Comparison of ENCODE assay signal across 8 cellular contexts in the genomic region with DNA sequence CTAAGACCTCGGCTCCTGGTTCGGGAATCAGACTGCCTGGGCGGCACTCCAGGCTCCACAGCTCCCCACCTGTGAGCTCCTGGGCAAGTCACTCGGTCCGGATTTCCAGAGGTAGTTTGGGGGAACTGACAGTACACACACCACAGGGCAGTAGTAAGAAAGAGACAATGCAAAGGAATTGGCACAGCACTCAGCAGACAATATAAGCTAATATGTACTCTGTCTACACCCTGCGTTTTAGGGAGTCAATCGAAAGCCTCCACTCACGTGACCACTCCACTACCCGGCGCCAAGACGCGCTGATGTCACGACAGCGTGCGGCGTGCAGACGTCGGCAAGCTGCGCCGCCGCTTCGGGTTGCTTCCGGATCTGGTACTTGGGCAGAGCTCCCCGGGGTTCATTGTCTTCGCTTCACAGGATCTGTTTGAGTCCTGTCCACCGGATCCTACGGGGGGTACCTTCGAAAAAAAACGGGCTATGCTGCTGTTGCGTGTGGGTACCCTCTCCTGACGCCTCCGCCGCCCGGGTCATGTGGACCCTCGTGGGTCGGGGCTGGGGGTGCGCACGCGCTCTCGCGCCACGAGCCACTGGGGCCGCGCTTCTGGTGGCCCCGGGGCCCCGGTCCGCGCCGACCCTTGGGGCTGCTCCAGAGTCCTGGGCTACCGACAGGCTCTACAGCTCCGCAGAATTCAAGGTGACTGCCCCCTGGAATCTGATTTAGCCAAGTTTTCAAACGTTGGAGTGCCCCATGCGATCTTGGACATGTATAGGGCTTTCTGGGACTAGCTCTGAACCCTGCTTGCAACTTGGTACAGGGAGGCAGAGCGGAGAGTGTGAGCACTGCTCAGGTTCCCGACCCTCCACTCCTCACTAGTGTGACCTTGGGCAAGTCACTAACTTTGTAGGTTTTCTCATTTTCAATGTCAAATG. TPM values are rescaled to one million over a fixed set of nuclear protein-coding genes. Genes with fewer than 3 reads are reported as not detected.
DNase-seq lines count a peak whose midpoint lies in the region; ATAC-seq and TF ChIP-seq lines count a peak whose summit lies in the region.

A gene with protein sequence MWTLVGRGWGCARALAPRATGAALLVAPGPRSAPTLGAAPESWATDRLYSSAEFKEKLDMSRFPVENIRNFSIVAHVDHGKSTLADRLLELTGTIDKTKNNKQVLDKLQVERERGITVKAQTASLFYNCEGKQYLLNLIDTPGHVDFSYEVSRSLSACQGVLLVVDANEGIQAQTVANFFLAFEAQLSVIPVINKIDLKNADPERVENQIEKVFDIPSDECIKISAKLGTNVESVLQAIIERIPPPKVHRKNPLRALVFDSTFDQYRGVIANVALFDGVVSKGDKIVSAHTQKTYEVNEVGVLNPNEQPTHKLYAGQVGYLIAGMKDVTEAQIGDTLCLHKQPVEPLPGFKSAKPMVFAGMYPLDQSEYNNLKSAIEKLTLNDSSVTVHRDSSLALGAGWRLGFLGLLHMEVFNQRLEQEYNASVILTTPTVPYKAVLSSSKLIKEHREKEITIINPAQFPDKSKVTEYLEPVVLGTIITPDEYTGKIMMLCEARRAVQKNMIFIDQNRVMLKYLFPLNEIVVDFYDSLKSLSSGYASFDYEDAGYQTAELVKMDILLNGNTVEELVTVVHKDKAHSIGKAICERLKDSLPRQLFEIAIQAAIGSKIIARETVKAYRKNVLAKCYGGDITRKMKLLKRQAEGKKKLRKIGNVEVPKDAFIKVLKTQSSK (plus strand): TSS at position 327 of the 930 bp plus-strand sequence. CDS start 203 bp downstream, at position 530.

- peak; percentile 9 to 62 for TF ChIP-seq POLR2A in tibial nerve (IDR thresholded peaks at IDR 0.05)

- TF ChIP-seq EP300 in tibial nerve (IDR thresholded peaks at IDR 0.05) = peak; percentile 43 to 92

- no peaks in the 10 kb centered on the region for H3K9me3 ChIP-seq in adipocyte (ENCODE audit: control insufficient read depth, low read length)
- no peaks in the 10 kb centered on the region for H3K9me3 ChIP-seq in cardiac muscle cell (ENCODE audit: low read depth)
- H3K9me3 ChIP-seq in parathyroid adenoma (ENCODE audit: control insufficient read depth, low read length) = no peaks in the 10 kb centered on the region
- H3K9me3 ChIP-seq in tibial nerve = no peaks in the 10 kb centered on the region

- peak; percentile 81 for DNase-seq in NCI-H1436 (lab: John Stamatoyannopoulos, UW)
- peak; percentile 84 for DNase-seq in T follicular helper cell (ENCODE audit: low read depth)
- peak; percentile 96 for DNase-seq in adipocyte (ENCODE audit: low read depth)
- DNase-seq in cardiac muscle cell (ENCODE audit: low read depth in 1 of 2, low spot score in 1 of 2) = peak; percentile 92 to 93
- peak; percentile 70 to 78 for DNase-seq in tibial nerve (ENCODE audit: low spot score in 2 of 2)

- H3K9ac ChIP-seq in adipocyte (ENCODE audit: low read length) = peak within 1 kb of the TSS; percentile 99
- H3K9ac ChIP-seq in parathyroid adenoma = peak within 1 kb of the TSS; percentile 13

- peak within 1 kb of the TSS; percentile 82 for H3K4me2 ChIP-seq in parathyroid adenoma (ENCODE audit: low read length)

- peak; percentile 97 for ATAC-seq in HG02798 (IDR thresholded peaks at IDR 0.05; ENCODE audit: poor library complexity, unreplicated experiment)

- WGBS in tibial nerve, 2 donors = 0% methylated on average over 27 to 38 of the region's 55 CpGs

- H3K27me3 ChIP-seq in adipocyte (replicated peaks; ENCODE audit: control insufficient read depth, insufficient read depth, low read length) = no peaks in the 10 kb centered on the region
- H3K27me3 ChIP-seq in cardiac muscle cell = no peaks in the 10 kb centered on the region
- H3K27me3 ChIP-seq in parathyroid adenoma (ENCODE audit: control insufficient read depth, insufficient read depth, low read length) = no peaks in the 10 kb centered on the region
- H3K27me3 ChIP-seq in tibial nerve = no peaks in the 10 kb centered on the region

- TF ChIP-seq CTCF in GM12875 (IDR thresholded peaks at IDR 0.05; ENCODE audit: borderline replicate concordance, insufficient read depth, low read depth, low read length) (no peak), cardiac muscle cell (IDR thresholded peaks at IDR 0.05; ENCODE audit: low read depth, low read length) (peak; percentile 2), parathyroid adenoma (IDR thresholded peaks at IDR 0.05) (no peak), tibial nerve (IDR thresholded peaks at IDR 0.05) (no peak)

- H3K4me1 ChIP-seq in adipocyte (ENCODE audit: control insufficient read depth, insufficient read depth, low read length) = peaks cover 26% of the 10 kb centered on the region
- peaks cover 10% of the 10 kb centered on the region for H3K4me1 ChIP-seq in cardiac muscle cell (ENCODE audit: low read depth)
- peaks cover 3% of the 10 kb centered on the region for H3K4me1 ChIP-seq in parathyroid adenoma
- peaks cover 0 to 34% (median 17%) of the 10 kb centered on the region in 4 donors for H3K4me1 ChIP-seq in tibial nerve

- peak within 1 kb of the TSS; percentile 71 for H3K4me3 ChIP-seq in GM12875 (ENCODE audit: low read depth, low read length)
- H3K4me3 ChIP-seq in adipocyte (ENCODE audit: low read length) = peak within 1 kb of the TSS; percentile 100
- peak within 1 kb of the TSS; percentile 58 for H3K4me3 ChIP-seq in cardiac muscle cell
- peak within 1 kb of the TSS; percentile 90 for H3K4me3 ChIP-seq in parathyroid adenoma (ENCODE audit: low read depth, low read length)
- peak within 1 kb of the TSS; percentile 55 to 87 (median 80) for H3K4me3 ChIP-seq in tibial nerve

- H3K36me3 ChIP-seq in adipocyte (ENCODE audit: control insufficient read depth, insufficient read depth, low read length, severe bottlenecking) = peaks cover 21% of the 10 kb centered on the region
- H3K36me3 ChIP-seq in cardiac muscle cell = peaks cover 15% of the 10 kb centered on the region
- H3K36me3 ChIP-seq in parathyroid adenoma (ENCODE audit: control insufficient read depth, insufficient read depth, low read length) = no peaks in the 10 kb centered on the region
- peaks cover 0 to 9% (median 0%) of the 10 kb centered on the region in 3 donors for H3K36me3 ChIP-seq in tibial nerve

- H3K27ac ChIP-seq in cardiac muscle cell (peak within 1 kb of the TSS; percentile 90), parathyroid adenoma (peak within 1 kb of the TSS; percentile 64), tibial nerve (peak within 1 kb of the TSS; percentile 54 to 95 (median 92))

- H3K79me2 ChIP-seq in parathyroid adenoma = no peaks in the 10 kb centered on the region

- peak within 1 kb of the TSS; percentile 87 for H2AFZ ChIP-seq in parathyroid adenoma

RNA-seq across cellular contexts. Expression of the gene that starts here (rescaled TPM):
- total RNA-seq in cardiac muscle cell = 17.5 and 18.4 TPM in 2 replicates
- polyA plus RNA-seq in cardiac muscle cell = 19.5 and 25.1 TPM in 2 replicates
- 10 to 100 TPM; 15.3 to 21.9 (median 18.7) TPM for total RNA-seq in tibial nerve

Comparison
In these comparisons a context has a peak if more than half of its experiments do, and no peak if none do; other contexts are left out.
1. Peak in every context shown above with its lines: DNase-seq, ATAC-seq, H3K4me3 ChIP-seq and H3K27ac ChIP-seq.